8 cellular contexts compared by ENCODE assay signal in genomic region chr18:12308386-12309100, GRCh38. TPM values are rescaled to one million over a fixed set of nuclear protein-coding genes. Genes with fewer than 3 reads are reported as not detected.
A peak's percentile ranks its signal among the peaks of the same experiment; 100 is the strongest.
DNase-seq lines count a peak whose midpoint lies in the region; ATAC-seq, FAIRE-seq and TF ChIP-seq lines count a peak whose summit lies in the region.

No MANE protein-coding gene starts in this region.

- H3K36me3 ChIP-seq in GM12878 (ENCODE audit: control insufficient read depth in 2 of 2, insufficient read depth in 2 of 2, low read length in 1 of 2) (no peaks in the 10 kb centered on the region), iPS-15b (ENCODE audit: control insufficient read depth, insufficient read depth, low read length) (no peaks in the 10 kb centered on the region), sigmoid colon (peaks cover 8 to 27% (median 15%) of the 10 kb centered on the region in 4 donors)

- BruUV-seq in GM12878 (replicated peaks; lab: Mats Ljungman, UMichigan) = no TSS peak

- intact Hi-C loops in GM12878 (cut with micrococcal nuclease; ENCODE audit: unreplicated experiment) = no loop called here
- intact Hi-C loops in sigmoid colon (cut with DNase I) = loop anchor here (1.0 kb wide), 1 partner anchor 68 kb away; no protein-coding TSS in a partner anchor

- TF ChIP-seq POLR2A in GM18505 (IDR thresholded peaks at IDR 0.05; ENCODE audit: borderline replicate concordance, extremely low read depth, insufficient read depth, insufficient read length) (no peak), GM12878 (IDR thresholded peaks at IDR 0.05; ENCODE audit: low read depth, low read length) (no peak), sigmoid colon (IDR thresholded peaks at IDR 0.05) (peak; percentile 44 to 76)

- H3K4me3 ChIP-seq in AG04450 (ENCODE audit: low read depth, low read length) (peak overlapping the region; percentile 89), GM12878 (peak overlapping the region; percentile 70), iPS-15b (ENCODE audit: low read depth, low read length) (peak overlapping the region; percentile 84), sigmoid colon (peak overlapping the region; percentile 62 to 100 (median 90))

- DNase-seq in AG04450 (ENCODE audit: low read depth, low spot score) (peak; percentile 71), NOMO-1 treated with dmso at 0.1 percent for 144 hours (lab: John Stamatoyannopoulos, UW; ENCODE audit: unreplicated experiment) (peak; percentile 46), GM12878 (ENCODE audit: low read depth, low spot score) (no peak), sigmoid colon (peak; percentile 95), NCI-H2081 treated with DMSO at 0.1 percent for 48 hours (lab: John Stamatoyannopoulos, UW) (no peak)

- H3K4me1 ChIP-seq in GM12878 (ENCODE audit: control insufficient read depth, insufficient read depth, low read length) = no peaks in the 10 kb centered on the region
- H3K4me1 ChIP-seq in iPS-15b (ENCODE audit: control insufficient read depth, insufficient read depth, low read length) = peaks cover 16% of the 10 kb centered on the region
- H3K4me1 ChIP-seq in sigmoid colon = peaks cover 0 to 56% (median 53%) of the 10 kb centered on the region in 4 donors

- SMC1A ChIA-PET in GM12878 (lab: Charles Lee; ENCODE audit: uncharacterized antibody, unreplicated experiment) = interaction anchor here (2.0 kb wide), 1 partner anchor 9 kb away, joined by 10 read pairs; no protein-coding TSS in a partner anchor

- peak overlapping the region; percentile 86 for H3K27ac ChIP-seq in AG04450 (ENCODE audit: low read depth, low read length)
- peak overlapping the region; percentile 64 for H3K27ac ChIP-seq in GM12878 (ENCODE audit: control insufficient read depth, insufficient read depth)
- peak overlapping the region; percentile 94 to 100 (median 99) for H3K27ac ChIP-seq in sigmoid colon

- no peak for FAIRE-seq in GM12878 (lab: Jason Lieb, UNC)

- H3K9me3 ChIP-seq in AG04450 (ENCODE audit: control insufficient read depth, insufficient read depth, low read length) (peaks cover 13% of the 10 kb centered on the region), GM12878 (replicated peaks; ENCODE audit: control insufficient read depth, insufficient read depth, low read length) (peaks cover 9% of the 10 kb centered on the region; the same call in 2 of the 3 replicates), iPS-15b (ENCODE audit: control insufficient read depth, insufficient read depth, low read length) (peaks cover 4% of the 10 kb centered on the region), sigmoid colon (peaks cover 0 to 5% (median 1%) of the 10 kb centered on the region in 4 donors)

- H3K9ac ChIP-seq in GM12878 (ENCODE audit: control insufficient read depth, insufficient read depth, low read length) (peak overlapping the region; percentile 62), iPS-15b (ENCODE audit: low read depth, low read length) (peak overlapping the region; percentile 65)

- peak overlapping the region; percentile 65 for H3K4me2 ChIP-seq in GM12878 (ENCODE audit: control insufficient read depth, insufficient read depth)

- no peaks in the 10 kb centered on the region for H3K27me3 ChIP-seq in AG04450 (ENCODE audit: control insufficient read depth, insufficient read depth, low read length)
- H3K27me3 ChIP-seq in GM12878 (replicated peaks in 1 of 2; ENCODE audit: control insufficient read depth in 2 of 2, insufficient read depth in 2 of 2, low read length in 1 of 2) = 0 out of 4 replicates have a peak, but pooled peaks cover 0 to 1% of the 10 kb centered on the region in 2 experiments
- H3K27me3 ChIP-seq in iPS-15b (ENCODE audit: control insufficient read depth, insufficient read depth, low read length) = peaks cover 32% of the 10 kb centered on the region
- H3K27me3 ChIP-seq in sigmoid colon = no peaks in the 10 kb centered on the region

- in situ Hi-C loops in GM12878 (cut with MboI) = no loop called here

- POLR2A ChIA-PET in AG04450 (lab: Yijun Ruan, JAX) = interaction anchor here (1.0 to 3.5 kb wide), 11 partner anchors 9 to 359 kb away, joined by 3 to 51 read pairs (median 11); partner anchors contain the start of gene AFG3L2
- POLR2A ChIA-PET in GM12878 (lab: Charles Lee) = interaction anchor here (1.4 kb wide), 1 partner anchor 9 kb away, joined by 5 read pairs; no protein-coding TSS in a partner anchor

- RAD21 ChIA-PET in GM12878 (lab: Charles Lee; ENCODE audit: unreplicated experiment) = interaction anchor here (1.5 to 1.6 kb wide), 2 partner anchors 12 to 69 kb away, joined by 7 to 8 read pairs; partner anchors contain the start of gene AFG3L2

- TF ChIP-seq EP300 in GM12878 (IDR thresholded peaks at IDR 0.05; ENCODE audit: borderline replicate concordance in 1 of 2, control insufficient read depth in 1 of 2, low read depth in 2 of 2, low read length in 2 of 2) = no peak
- no peak for TF ChIP-seq EP300 in sigmoid colon (IDR thresholded peaks at IDR 0.05)

- no peaks in the 10 kb centered on the region for H4K20me1 ChIP-seq in GM12878 (ENCODE audit: control insufficient read depth, insufficient read depth)

- CTCF ChIA-PET in AG04450 (lab: Charles Lee) = interaction anchor here (2.1 kb wide), 1 partner anchor 36 kb away, joined by 19 read pairs; no protein-coding TSS in a partner anchor
- CTCF ChIA-PET in GM12878 (lab: Yijun Ruan, JAX) = interaction anchor here (0.9 to 1.6 kb wide), 3 partner anchors 9 to 69 kb away, joined by 3 to 9 read pairs (median 3); partner anchors contain the start of gene AFG3L2

- no peak for TF ChIP-seq CTCF in AG04450 (IDR thresholded peaks at IDR 0.05; ENCODE audit: low read depth, low read length)
- no peak for TF ChIP-seq CTCF in GM12878 (IDR thresholded peaks at IDR 0.05 in 2 of 3, conservative IDR thresholded peaks at IDR 0.05 in 1 of 3; ENCODE audit: control insufficient read depth in 2 of 3, extremely low read depth in 1 of 3, insufficient read depth in 1 of 3, low read depth in 3 of 3, low read length in 3 of 3)
- TF ChIP-seq CTCF in sigmoid colon (IDR thresholded peaks at IDR 0.05) = no peak

- ATAC-seq in GM18505 (IDR thresholded peaks at IDR 0.05; ENCODE audit: unreplicated experiment) = peak; percentile 46
- peak; percentile 54 for ATAC-seq in HG02973 (IDR thresholded peaks at IDR 0.05; ENCODE audit: unreplicated experiment)
- ATAC-seq in GM12878 = peak; percentile 77

- no peak for TF ChIP-seq RAD21 in GM12878 (IDR thresholded peaks at IDR 0.05; ENCODE audit: insufficient read depth, low read depth, low read length)

- peaks cover 15% of the 10 kb centered on the region for H3K79me2 ChIP-seq in GM12878 (ENCODE audit: control insufficient read depth, insufficient read depth, low read length)

- H2AFZ ChIP-seq in GM12878 (ENCODE audit: control insufficient read depth, low read depth, low read length) = no peak overlapping the region; the same call in 1 of the 2 replicates

- WGBS in GM12878 (ENCODE audit: insufficient coverage, insufficient replicate concordance, low lambda C conversion rate, missing lambda C conversion rate) = 4% methylated on average over 81 of the region's 81 CpGs
- 1% methylated on average over 81 of the region's 81 CpGs for WGBS in sigmoid colon, 2 donors

TF ChIP-seq in GM12878, 131 proteins besides CTCF, POLR2A, EP300 and RAD21 (continues in another document):
- no peak for TF ChIP-seq EED (IDR thresholded peaks at IDR 0.05; ENCODE audit: low read depth)
- no peak for TF ChIP-seq BACH1 (IDR thresholded peaks at IDR 0.05; ENCODE audit: borderline replicate concordance)
- TF ChIP-seq ZSCAN29 (IDR thresholded peaks at IDR 0.05) = 0 out of 2 replicates have a peak, but pooled peaks have one; percentile 38
- no peak for TF ChIP-seq SREBF2 (IDR thresholded peaks at IDR 0.05; ENCODE audit: low read length)

RNA-seq across cellular contexts. Expression of gene TUBB6, which starts 0.5 kb away (rescaled TPM):
- polyA plus RNA-seq in AG04450 (2011; rRNA removed) = 398 and 553 TPM in 2 replicates
- polyA minus RNA-seq in AG04450 (2011; rRNA and poly(A)+ RNA removed) = 339 and 474 TPM in 2 replicates
- total RNA-seq in GM12878 (2013; cell fraction: nucleolus; rRNA removed) = 43.5 and 49.0 TPM in 2 replicates
- total RNA-seq in GM12878 (2014; rRNA removed) = 189 and 197 TPM in 2 replicates
- total RNA-seq in GM12878 (2014; rRNA removed; fragmentation: Illumina TruSeq; extraction: Trizol) = 59.3 and 67.4 TPM in 2 replicates
- 94.0 and 97.7 TPM in 2 replicates for total RNA-seq in GM12878 (2021)
- 29.8 TPM for polyA plus RNA-seq in GM12878 (2011; ENCODE audit: low read depth)
- 14.7 and 27.4 TPM in 2 replicates for polyA plus RNA-seq in GM12878 (2011; rRNA removed)
- 40.8 and 63.2 TPM in 2 replicates for polyA plus RNA-seq in GM12878 (2011; cell fraction: cytosol; rRNA removed)
- 31.2 and 60.2 TPM in 2 replicates for polyA plus RNA-seq in GM12878 (2011; cell fraction: nucleus; rRNA removed)
- 52.7 and 61.0 TPM in 2 replicates for polyA plus RNA-seq in GM12878 (2012)
- polyA plus RNA-seq in GM12878 (2014; fragmentation: Illumina TruSeq; extraction: Trizol) = 34.0 and 55.0 TPM in 2 replicates
- polyA plus RNA-seq in GM12878 (2014; fragmentation: Nextera tagmentation; extraction: Ambion mirVana) = 10 to 100 TPM; 47.0 to 66.8 TPM
- 213 and 262 TPM in 2 replicates for polyA plus RNA-seq in GM12878 (2014; rRNA removed)
- polyA plus RNA-seq in GM12878 (2016; fragmentation: Nextera tagmentation; extraction: Ambion mirVana) = 100 to 1,000 TPM; 149 to 160 TPM
- 28.0 and 43.6 TPM in 2 replicates for polyA minus RNA-seq in GM12878 (2011; rRNA and poly(A)+ RNA removed)
- polyA minus RNA-seq in GM12878 (2011; cell fraction: cytosol; rRNA and poly(A)+ RNA removed) = 12.6 and 22.6 TPM in 2 replicates
- 5.3 and 15.6 TPM in 2 replicates for polyA minus RNA-seq in GM12878 (2011; cell fraction: nucleus; rRNA and poly(A)+ RNA removed)
- total RNA-seq in sigmoid colon = 100 to 1,000 TPM; 298 to 445 (median 376) TPM
- polyA plus RNA-seq in sigmoid colon = 10 to 100 TPM; 19.2 to 58.0 (median 42.6) TPM

RNA-seq across cellular contexts. Expression of gene CIDEA, which starts 54.4 kb away (rescaled TPM):
- polyA plus RNA-seq in AG04450 (2011; rRNA removed) (0.17 TPM in 1 of 2 replicates, not detected in the other), GM12878 (2011; rRNA removed) (not detected in 2 replicates), GM12878 (2014; fragmentation: Illumina TruSeq; extraction: Trizol) (not detected in 2 replicates), GM12878 (2014; fragmentation: Nextera tagmentation; extraction: Ambion mirVana) (not detected), GM12878 (2014; rRNA removed) (not detected in 2 replicates), GM12878 (2016; fragmentation: Nextera tagmentation; extraction: Ambion mirVana) (not detected), sigmoid colon (1 to 10 TPM in 1 of 3 donors, not detected in 2; 4.2 TPM)
- not detected in 2 replicates for polyA minus RNA-seq in AG04450 (2011; rRNA and poly(A)+ RNA removed)
- total RNA-seq in GM12878 (2013; cell fraction: nucleolus; rRNA removed) = not detected in 2 replicates
- total RNA-seq in GM12878 (2014; rRNA removed) (not detected in 2 replicates), GM12878 (2014; rRNA removed; fragmentation: Illumina TruSeq; extraction: Trizol) (not detected in 2 replicates), GM12878 (2021) (not detected in 2 replicates), sigmoid colon (10 to 100 TPM in 1 of 4 donors, not detected in 3; 17.8 TPM)
- polyA plus RNA-seq in GM12878 (2011; ENCODE audit: low read depth) = not detected
- not detected in 2 replicates for polyA plus RNA-seq in GM12878 (2011; cell fraction: cytosol; rRNA removed)
- polyA plus RNA-seq in GM12878 (2011; cell fraction: nucleus; rRNA removed) = not detected in 2 replicates
- not detected in 2 replicates for polyA plus RNA-seq in GM12878 (2012)
- polyA minus RNA-seq in GM12878 (2011; rRNA and poly(A)+ RNA removed) = not detected in 2 replicates
- polyA minus RNA-seq in GM12878 (2011; cell fraction: cytosol; rRNA and poly(A)+ RNA removed) = not detected in 2 replicates
- polyA minus RNA-seq in GM12878 (2011; cell fraction: nucleus; rRNA and poly(A)+ RNA removed) = not detected in 2 replicates

Comparison
In these comparisons a context has a peak if more than half of its experiments do, and no peak if none do; other contexts are left out.
1. DNase-seq: peak in AG04450 (single experiment), NOMO-1 treated with dmso at 0.1 percent for 144 hours (single experiment) and sigmoid colon (single experiment); none in GM12878 (single experiment) and NCI-H2081 treated with DMSO at 0.1 percent for 48 hours (single experiment).
2. POLR2A ChIP-seq: peak in sigmoid colon (2 of 2); none in GM18505 (single experiment) and GM12878 (single experiment).
3. Peak in every context shown above with its lines, with median percentiles within 50 percentile points of each other: H3K27ac ChIP-seq, H3K4me3 ChIP-seq and ATAC-seq.